8 cellular contexts compared by ENCODE assay signal in the genomic region with DNA sequence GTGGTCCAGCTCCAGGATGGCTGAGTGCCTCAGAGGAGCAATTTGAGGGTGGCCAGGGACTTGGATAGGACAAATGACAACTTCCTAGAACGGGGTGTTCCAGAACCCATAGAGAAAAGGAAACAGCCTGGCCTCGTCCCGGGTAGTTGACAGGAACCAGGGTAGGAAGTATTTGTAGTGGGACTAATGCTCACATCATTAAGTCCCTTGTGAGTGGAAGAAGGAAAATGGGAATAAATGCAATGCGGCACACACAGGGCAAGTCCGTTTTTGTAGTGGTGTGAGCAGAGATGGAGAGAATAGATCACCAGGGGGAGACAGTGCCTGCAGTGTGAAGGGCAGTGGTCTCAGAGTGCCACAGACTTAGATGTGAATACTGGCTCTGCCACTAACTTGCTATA. TPM values are rescaled to one million over a fixed set of nuclear protein-coding genes. Genes with fewer than 3 reads are reported as not detected.
DNase-seq lines count a peak whose midpoint lies in the region; ATAC-seq, FAIRE-seq and TF ChIP-seq lines count a peak whose summit lies in the region.

No MANE protein-coding gene starts in this region.

- no peaks in the 10 kb centered on the region for H3K9me3 Mint-ChIP-seq in HFFc6
- no peaks in the 10 kb centered on the region for H3K9me3 Mint-ChIP-seq in T-helper 2 cell treated with Interferon-gamma antibody and Interleukin-4, amounts not matched to agents 5 μg/mL and 100 μg/mL, for 36 hours

- no peak overlapping the region for H3K4me3 Mint-ChIP-seq in HFFc6
- H3K4me3 Mint-ChIP-seq in T-helper 2 cell treated with Interferon-gamma antibody and Interleukin-4, amounts not matched to agents 5 μg/mL and 100 μg/mL, for 36 hours, result no peak overlapping the region

- H3K9ac ChIP-seq in adipocyte (ENCODE audit: low read length), result peak overlapping the region; percentile 37

- peaks cover 5% of the 10 kb centered on the region; the same call in 1 of the 2 replicates for H3K4me1 Mint-ChIP-seq in HFFc6 (ENCODE audit: low read depth)
- peaks cover 5% of the 10 kb centered on the region for H3K4me1 Mint-ChIP-seq in T-helper 2 cell treated with Interferon-gamma antibody and Interleukin-4, amounts not matched to agents 5 μg/mL and 100 μg/mL, for 36 hours (ENCODE audit: low read depth)

- H3K4me3 ChIP-seq in BE2C (ENCODE audit: low read depth, low read length) (no peak overlapping the region), adipocyte (ENCODE audit: low read length) (no peak overlapping the region)

- H3K4me1 ChIP-seq in BE2C, result no peaks in the 10 kb centered on the region
- H3K4me1 ChIP-seq in adipocyte (ENCODE audit: control insufficient read depth, insufficient read depth, low read length), result peaks cover 40% of the 10 kb centered on the region

- no peaks in the 10 kb centered on the region for H3K27me3 ChIP-seq in BE2C
- H3K27me3 ChIP-seq in adipocyte (replicated peaks; ENCODE audit: control insufficient read depth, insufficient read depth, low read length), result no peaks in the 10 kb centered on the region

- H3K27me3 Mint-ChIP-seq in HFFc6 (ENCODE audit: insufficient read depth), result peaks cover 11% of the 10 kb centered on the region
- H3K27me3 Mint-ChIP-seq in T-helper 2 cell treated with Interferon-gamma antibody and Interleukin-4, amounts not matched to agents 5 μg/mL and 100 μg/mL, for 36 hours (ENCODE audit: low read depth), result peaks cover 3% of the 10 kb centered on the region

- H3K36me3 Mint-ChIP-seq in HFFc6 (ENCODE audit: low read depth), result no peaks in the 10 kb centered on the region
- no peaks in the 10 kb centered on the region for H3K36me3 Mint-ChIP-seq in T-helper 2 cell treated with Interferon-gamma antibody and Interleukin-4, amounts not matched to agents 5 μg/mL and 100 μg/mL, for 36 hours (ENCODE audit: low read depth)

- ATAC-seq in HG02973 (IDR thresholded peaks at IDR 0.05; ENCODE audit: unreplicated experiment), result no peak

- FAIRE-seq in urothelium cell line (lab: Jason Lieb, UNC), result peak; percentile 40

- H3K36me3 ChIP-seq in BE2C (peaks cover 9% of the 10 kb centered on the region), adipocyte (ENCODE audit: control insufficient read depth, insufficient read depth, low read length, severe bottlenecking) (no peaks in the 10 kb centered on the region)

- peak; percentile 48 for TF ChIP-seq CTCF in BE2C (IDR thresholded peaks at IDR 0.05; ENCODE audit: low read depth, low read length)
- TF ChIP-seq CTCF in HFFc6 (IDR thresholded peaks at IDR 0.05), result peak; percentile 76

- no peak for DNase-seq in BE2C
- peak; percentile 48 for DNase-seq in HFFc6
- DNase-seq in adipocyte (ENCODE audit: low read depth), result peak; percentile 83
- DNase-seq in iPS-NIHi11 (ENCODE audit: low spot score), result peak; percentile 43
- DNase-seq in urothelium cell line (ENCODE audit: low spot score), result peak; percentile 54
- DNase-seq in T-helper 2 cell treated with Interferon-gamma antibody and Interleukin-4, amounts not matched to agents 5 μg/mL and 100 μg/mL, for 36 hours (ENCODE audit: low spot score), result no peak
- no peak for DNase-seq in HK-2 (ENCODE audit: unreplicated experiment)

- H3K9me3 ChIP-seq in BE2C (no peaks in the 10 kb centered on the region), adipocyte (ENCODE audit: control insufficient read depth, low read length) (no peaks in the 10 kb centered on the region)

- H3K27ac Mint-ChIP-seq in HFFc6, result no peak overlapping the region
- H3K27ac Mint-ChIP-seq in T-helper 2 cell treated with Interferon-gamma antibody and Interleukin-4, amounts not matched to agents 5 μg/mL and 100 μg/mL, for 36 hours, result no peak overlapping the region

RNA-seq across cellular contexts. Expression of gene TIMP4, which starts 19.6 kb away (rescaled TPM):
- not detected for polyA plus RNA-seq in BE2C (2012; ENCODE audit: insufficient read depth, insufficient read length, low read depth)
- total RNA-seq in HFFc6 (2021; fragmentation: NEBNext Ultra II Directional; extraction: Animal tissue kit (Norgen Biotek cat#: 25700)), result 1 to 10 TPM in 1 of 6 experiments, under 1 TPM in 5; 0.14 to 1.2 (median 0.96) TPM

Comparison
In these comparisons a context has a peak if more than half of its experiments do, and no peak if none do; other contexts are left out.
1. DNase-seq: peak in HFFc6 (single experiment), adipocyte (single experiment), iPS-NIHi11 (single experiment) and urothelium cell line (single experiment); none in BE2C (single experiment), T-helper 2 cell treated with Interferon-gamma antibody and Interleukin-4, amounts not matched to agents 5 μg/mL and 100 μg/mL, for 36 hours (single experiment) and HK-2 (single experiment).